19 cellular contexts compared by ENCODE assay signal in the genomic region with DNA sequence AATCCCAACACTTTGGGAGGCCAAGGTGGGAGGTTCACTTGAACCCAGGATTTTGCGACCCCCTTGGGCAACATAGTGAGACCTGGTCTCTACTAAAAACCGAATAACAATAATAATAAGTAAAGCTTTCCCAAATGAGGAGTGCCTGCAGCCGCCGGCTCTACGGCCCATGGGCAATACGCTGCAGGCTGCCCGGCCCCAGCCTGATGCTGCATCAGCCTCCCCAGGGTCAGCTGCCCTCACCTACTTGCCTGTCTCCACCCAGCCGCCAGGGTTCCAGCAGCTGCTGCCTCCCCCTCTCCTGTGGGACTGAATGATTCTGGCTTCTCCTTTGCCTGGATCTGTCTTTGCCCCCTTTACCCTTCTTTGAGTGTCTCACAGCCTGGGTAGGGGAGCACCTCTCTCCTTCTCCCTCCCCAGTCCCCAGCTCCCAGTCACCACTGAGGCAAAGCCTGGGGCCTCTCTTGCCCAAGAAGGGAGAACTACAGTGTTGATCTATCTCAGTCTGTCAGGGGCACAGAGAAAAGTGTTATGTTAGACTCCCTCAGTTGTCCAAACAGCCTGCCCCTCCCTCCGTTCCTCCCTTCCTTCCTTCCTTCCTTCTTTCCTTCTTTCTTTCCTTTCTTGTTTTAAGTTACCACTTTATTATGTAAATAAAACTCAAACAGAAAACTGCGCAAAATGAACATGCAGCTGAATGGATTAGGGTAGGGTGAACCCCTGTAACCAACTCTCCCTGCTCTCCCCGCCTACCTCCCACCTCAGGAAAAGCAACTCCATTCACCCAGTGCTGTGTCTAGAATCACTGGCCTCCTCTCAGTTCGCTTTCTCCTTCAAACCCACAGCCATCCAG. TPM values are rescaled to one million over a fixed set of nuclear protein-coding genes. Genes with fewer than 3 reads are reported as not detected.
DNase-seq lines count a peak whose midpoint lies in the region; ATAC-seq, FAIRE-seq and TF ChIP-seq lines count a peak whose summit lies in the region.
"Had no signal": no experiment of that assay in that cellular context is flagged by ENCODE, and none has a peak within 500 bp of the region (broad histone marks: within the 10 kb centered on the region; RNA-seq: fewer than 3 reads in every experiment).

No MANE protein-coding gene starts in this region.

- H3K9me3 ChIP-seq in A549 = no peaks in the 10 kb centered on the region
- no peaks in the 10 kb centered on the region for H3K9me3 ChIP-seq in PC-3 (ENCODE audit: low read length)
- H3K9me3 ChIP-seq in spleen = no peaks in the 10 kb centered on the region
- H3K9me3 ChIP-seq: MG63 had no signal

- TF ChIP-seq POLR2A in A549 (IDR thresholded peaks at IDR 0.05; ENCODE audit: low read length) = no peak
- no peak for TF ChIP-seq POLR2A in spleen (IDR thresholded peaks at IDR 0.05)

- no peaks in the 10 kb centered on the region for H3K9me3 Mint-ChIP-seq in nephron progenitor cell
- H3K9me3 Mint-ChIP-seq: HFFc6 had no signal

- H3K79me2 ChIP-seq in PC-3 (ENCODE audit: low read length) = 0 out of 2 replicates have a peak, but pooled peaks cover 6% of the 10 kb centered on the region

- peak overlapping the region; percentile 20 to 60; a peak in 4 of 6 replicates for H3K27ac ChIP-seq in A549
- H3K27ac ChIP-seq in PC-3 (ENCODE audit: low read length) = peak overlapping the region; percentile 99
- peak overlapping the region; percentile 14 for H3K27ac ChIP-seq in caudate nucleus (ENCODE audit: low read depth, low read length)
- H3K27ac ChIP-seq in spleen = no peak overlapping the region
- H3K27ac ChIP-seq: GM23248, KMS-11 had no signal

- peak overlapping the region; percentile 61 for H3K9ac ChIP-seq in PC-3 (ENCODE audit: low read length)
- H3K9ac ChIP-seq: GM23248, KMS-11 had no signal

- H3K27me3 ChIP-seq in PC-3 (ENCODE audit: low read length) (no peaks in the 10 kb centered on the region), spleen (replicated peaks in 1 of 7) (no peaks in the 10 kb centered on the region)
- H3K27me3 ChIP-seq: MG63 had no signal

- intact Hi-C loops in PC-3 (cut with micrococcal nuclease) (loop anchor here (2.0 to 5.0 kb wide), 2 partner anchors 15 to 121 kb away; no protein-coding TSS in a partner anchor), spleen (cut with DNase I; ENCODE audit: low total_unique reads) (no loop called here)

- no peak overlapping the region for H2AFZ ChIP-seq in PC-3 (ENCODE audit: low read length)
- H2AFZ ChIP-seq: GM23248 had no signal

- CTCF ChIA-PET in A549 (lab: Yijun Ruan, JAX) (interaction anchor here (0.7 to 0.9 kb wide), 2 partner anchors 27 to 171 kb away, joined by 3 to 4 read pairs; no protein-coding TSS in a partner anchor), PC-3 (lab: Charles Lee) (interaction anchor here (0.9 kb wide), 1 partner anchor 14 kb away, joined by 5 read pairs; no protein-coding TSS in a partner anchor)

- no peak overlapping the region for H3K4me2 ChIP-seq in A549
- peak overlapping the region; percentile 69 for H3K4me2 ChIP-seq in PC-3 (ENCODE audit: low read length)
- H3K4me2 ChIP-seq: KMS-11 had no signal

- FAIRE-seq in A549 (lab: Jason Lieb, UNC) = no peak
- FAIRE-seq: G401.6, GM12891, RCC 7860 had no signal

- H4K20me1 ChIP-seq in PC-3 (ENCODE audit: low read length) = no peaks in the 10 kb centered on the region

- H3K36me3 ChIP-seq in PC-3 (ENCODE audit: low read depth, low read length) (no peaks in the 10 kb centered on the region), spleen (no peaks in the 10 kb centered on the region)
- H3K36me3 ChIP-seq: MG63 had no signal

- H3K36me3 Mint-ChIP-seq in nephron progenitor cell (ENCODE audit: low read depth) = no peaks in the 10 kb centered on the region

- H3K4me1 ChIP-seq in A549 (peaks cover 41% of the 10 kb centered on the region), PC-3 (ENCODE audit: insufficient read depth, low read length) (peaks cover 60% of the 10 kb centered on the region), spleen (peaks cover 0 to 22% (median 4%) of the 10 kb centered on the region in 6 donors)

- TF ChIP-seq EP300 in A549 (IDR thresholded peaks at IDR 0.05) = no peak

- POLR2A ChIA-PET in A549 (lab: Yijun Ruan, JAX) = no interaction called here
- POLR2A ChIA-PET in PC-3 (lab: Charles Lee; ENCODE audit: unreplicated experiment) = interaction anchor here (0.6 to 0.7 kb wide), 2 partner anchors 37 to 39 kb away, joined by 9 to 14 read pairs; no protein-coding TSS in a partner anchor

- no peak for TF ChIP-seq RAD21 in A549 (conservative IDR thresholded peaks at IDR 0.05 in 1 of 2, IDR thresholded peaks at IDR 0.05 in 1 of 2)

- peak overlapping the region; percentile 69 for H3K27ac Mint-ChIP-seq in nephron progenitor cell
- H3K27ac Mint-ChIP-seq: HFFc6 had no signal

- DNase-seq in A549 (ENCODE audit: low read depth in 1 of 2, low spot score in 1 of 2) (no peak), PC-3 (no peak), caudate nucleus (lab: John Stamatoyannopoulos, UW) (no peak), nephron progenitor cell (no peak), spleen (no peak), DMS79 (lab: John Stamatoyannopoulos, UW) (no peak)
- no peak for DNase-seq in stimulated activated naive CD4-positive, alpha-beta T cell (lab: John Stamatoyannopoulos, UW)
- DNase-seq: 8988T, GM23248, HFFc6, MG63, NCI-H1105, NCI-H187, SIG-M5 had no signal

- no peak for TF ChIP-seq CTCF in A549 (IDR thresholded peaks at IDR 0.05)
- TF ChIP-seq CTCF in PC-3 (conservative IDR thresholded peaks at IDR 0.05; ENCODE audit: low read depth, low read length) = no peak
- TF ChIP-seq CTCF in nephron progenitor cell (IDR thresholded peaks at IDR 0.05) = no peak
- no peak for TF ChIP-seq CTCF in spleen (IDR thresholded peaks at IDR 0.05 in 8 of 11, conservative IDR thresholded peaks at IDR 0.05 in 3 of 11)

- H3K4me3 Mint-ChIP-seq in nephron progenitor cell = no peak overlapping the region
- H3K4me3 Mint-ChIP-seq: HFFc6 had no signal

- H3K9me2 ChIP-seq in PC-3 (replicated peaks; ENCODE audit: low read length) = no peaks in the 10 kb centered on the region

- peaks cover 55% of the 10 kb centered on the region for H3K4me1 Mint-ChIP-seq in nephron progenitor cell

- H3K4me3 ChIP-seq in A549 (no peak overlapping the region), PC-3 (ENCODE audit: low read length) (no peak overlapping the region), spleen (no peak overlapping the region)
- H3K4me3 ChIP-seq: GM23248, MG63 had no signal

- peaks cover 13% of the 10 kb centered on the region for H3K27me3 Mint-ChIP-seq in nephron progenitor cell (ENCODE audit: low read depth, poor library complexity)

- ATAC-seq in A549 (no peak), PC-3 (no peak), HG03095 (IDR thresholded peaks at IDR 0.05; ENCODE audit: unreplicated experiment) (no peak)

- no TSS peak for BruUV-seq in PC-3 (replicated peaks; lab: Mats Ljungman, UMichigan)

- peaks cover 23% of the 10 kb centered on the region for H3F3A ChIP-seq in PC-3 (ENCODE audit: low read length, unreplicated experiment)

- 87% methylated on average over 12 of the region's 12 CpGs for WGBS in A549 (ENCODE audit: missing lambda C conversion rate)
- 77 to 90% (median 88%) methylated on average over 12 of the region's 12 CpGs for WGBS in spleen, 5 donors

TF ChIP-seq in A549, 52 proteins besides CTCF, POLR2A, EP300 and RAD21:
- no peak for TF ChIP-seq PBX3 (IDR thresholded peaks at IDR 0.05)
- TF ChIP-seq KDM1A (IDR thresholded peaks at IDR 0.05; ENCODE audit: low read depth) = no peak
- TF ChIP-seq RFX5 (IDR thresholded peaks at IDR 0.05) = no peak
- no peak for TF ChIP-seq ZC3H11A (IDR thresholded peaks at IDR 0.05)
- TF ChIP-seq MAFK (IDR thresholded peaks at IDR 0.05; ENCODE audit: partially characterized antibody) = no peak
- TF ChIP-seq CEBPB (IDR thresholded peaks at IDR 0.05) = no peak
- TF ChIP-seq RCOR1 (IDR thresholded peaks at IDR 0.05; ENCODE audit: low read depth, low read length) = no peak

RNA-seq across cellular contexts. Expression of gene NPAS2, which starts 38.2 kb away (rescaled TPM):
- polyA plus RNA-seq in A549 (2011; rRNA removed) (56.1 and 106 TPM in 2 replicates), A549 (2017; fragmentation: RNase III; extraction: RNeasy Plus Mini Kit Qiagen cat#74134 plus additional on column Dnase treatment) (27.5 to 31.5 TPM (median 31.4 TPM) in 3 replicates), spleen (1 to 10 TPM; 2.4 to 3.7 (median 2.8) TPM)
- 51.6 and 76.5 TPM in 2 replicates for polyA plus RNA-seq in A549 (2012; cell fraction: cytosol; rRNA removed)
- 147 and 167 TPM in 2 replicates for polyA plus RNA-seq in A549 (2012; cell fraction: nucleus; rRNA removed)
- polyA minus RNA-seq in A549 (2011; rRNA and poly(A)+ RNA removed) = 73.2 and 96.6 TPM in 2 replicates
- total RNA-seq in PC-3 (2014; rRNA removed) (54.8 and 55.4 TPM in 2 replicates), spleen (10 to 100 TPM in 4 of 7 donors, 1 to 10 TPM in 3; 7.5 to 24.1 (median 10.6) TPM)

Comparison
In these comparisons a context has a peak if more than half of its experiments do, and no peak if none do; other contexts are left out.
1. H3K27ac ChIP-seq: peak in A549 (2 of 2), PC-3 (single experiment) and caudate nucleus (single experiment); none in spleen (0 of 8).